Comparison of ENCODE assay signal across 30 cellular contexts in genomic region chr6:48714286-48715049, GRCh38.
DNase-seq lines count a peak whose midpoint lies in the region; ATAC-seq and TF ChIP-seq lines count a peak whose summit lies in the region.
"Had no signal": no experiment of that assay in that cellular context is flagged by ENCODE, and none has a peak within 500 bp of the region (broad histone marks: within the 10 kb centered on the region; RNA-seq: fewer than 3 reads in every experiment).

No MANE protein-coding gene starts in this region.

- H3K27me3 ChIP-seq in endodermal cell (ENCODE audit: control insufficient read depth, insufficient read depth, low read length, poor library complexity, severe bottlenecking): no peaks in the 10 kb centered on the region
- no peaks in the 10 kb centered on the region for H3K27me3 ChIP-seq in uterus
- H3K27me3 ChIP-seq: SJSA1, tibial nerve had no signal

- in situ Hi-C loops in Caki2 (cut with HindIII; ENCODE audit: low pct_unique_long_range_greater_than_20kb, low sequenced_read_pairs): no loop called here

- no peak overlapping the region for H3K4me3 Mint-ChIP-seq in endodermal cell
- H3K4me3 Mint-ChIP-seq: activated CD4-positive, alpha-beta T cell treated with anti-CD3 and anti-CD28 coated beads, Interleukin-2, amount 10 ng/mL, durations not matched to agents 7 days and 5 days; activated CD8-positive, alpha-beta memory T cell treated with anti-CD3 and anti-CD28 coated beads, Interleukin-2, amount 10 ng/mL, durations not matched to agents 7 days and 5 days; activated naive CD8-positive, alpha-beta T cell treated with anti-CD3 and anti-CD28 coated beads, Interleukin-2, amount 10 ng/mL, durations not matched to agents 7 days and 5 days; activated T-cell treated with anti-CD3 and anti-CD28 coated beads, Interleukin-2, amount 50 U/mL, for 4 hours; CD8-positive, alpha-beta T cell; natural killer cell; WTC11 had no signal

- peak; percentile 31 for DNase-seq in Caki2 (ENCODE audit: low read depth)
- peak; percentile 56 for DNase-seq in NCI-H1436 (lab: John Stamatoyannopoulos, UW)
- DNase-seq in NCI-H2227 treated with DMSO at 0.1 percent for 48 hours (lab: John Stamatoyannopoulos, UW): peak; percentile 63
- no peak for DNase-seq in endodermal cell
- DNase-seq in UCSD-AML1 (lab: John Stamatoyannopoulos, UW; ENCODE audit: unreplicated experiment): no peak
- DNase-seq in uterus: no peak
- DNase-seq: activated CD4-positive, alpha-beta T cell treated with anti-CD3 and anti-CD28 coated beads, Interleukin-2, amount 10 ng/mL, durations not matched to agents 7 days and 5 days; activated CD8-positive, alpha-beta memory T cell treated with anti-CD3 and anti-CD28 coated beads, Interleukin-2, amount 10 ng/mL, durations not matched to agents 7 days and 5 days; activated gamma-delta T cell treated with Interleukin-2 at 50 U/mL for 16 hours; activated naive CD8-positive, alpha-beta T cell treated with anti-CD3 and anti-CD28 coated beads, Interleukin-2, amount 10 ng/mL, durations not matched to agents 7 days and 5 days; activated T-cell treated with anti-CD3 and anti-CD28 coated beads, Interleukin-2, amount 50 U/mL, for 4 hours; aorta; CD8-positive, alpha-beta T cell; hippocampal formation; IMR-90; mucosa of descending colon; MV-4-11; natural killer cell; NCI-H2029 treated with DMSO at 0.1 percent for 48 hours; NCI-H524 treated with DMSO at 0.1 percent for 48 hours; occipital lobe; RPMI8226; stimulated activated CD4-positive, alpha-beta T cell treated with anti-CD3 and anti-CD28 coated beads, Interleukin-4, amount 100 ng/mL, for 4 hours; T1000 had no signal

- H3K9ac ChIP-seq in endodermal cell (ENCODE audit: extremely low read depth, low read length, poor library complexity, severe bottlenecking): no peak overlapping the region

- H3K27ac ChIP-seq in endodermal cell (ENCODE audit: low read depth, low read length) (peak overlapping the region; percentile 9), uterus (no peak overlapping the region)
- H3K27ac ChIP-seq: prostate gland, SJSA1, tibial nerve had no signal

- H3K4me1 ChIP-seq in endodermal cell (ENCODE audit: control insufficient read depth, insufficient read depth, low read length) (peaks cover 3% of the 10 kb centered on the region), uterus (no peaks in the 10 kb centered on the region)
- H3K4me1 ChIP-seq: prostate gland, SJSA1, tibial nerve had no signal

- TF ChIP-seq CTCF in endodermal cell (conservative IDR thresholded peaks at IDR 0.05): no peak
- TF ChIP-seq CTCF in uterus (IDR thresholded peaks at IDR 0.05): no peak

- ATAC-seq in GM21526 (IDR thresholded peaks at IDR 0.05; ENCODE audit: low FRiP score, unreplicated experiment) (no peak), GM21737 (IDR thresholded peaks at IDR 0.05; ENCODE audit: unreplicated experiment) (no peak)
- ATAC-seq: activated CD8-positive, alpha-beta memory T cell treated with anti-CD3 and anti-CD28 coated beads, Interleukin-2, amount 10 ng/mL, durations not matched to agents 7 days and 5 days; activated T-cell treated with anti-CD3 and anti-CD28 coated beads, Interleukin-2, amount 50 U/mL, for 4 hours; CD8-positive, alpha-beta T cell; mucosa of descending colon; natural killer cell; WTC11 had no signal

- no peak for TF ChIP-seq POLR2A in uterus (IDR thresholded peaks at IDR 0.05)

- H3K9me3 Mint-ChIP-seq in endodermal cell: peaks cover 2% of the 10 kb centered on the region
- H3K9me3 Mint-ChIP-seq: activated CD4-positive, alpha-beta T cell treated with anti-CD3 and anti-CD28 coated beads, Interleukin-2, amount 10 ng/mL, durations not matched to agents 7 days and 5 days had no signal

- H3K27me3 Mint-ChIP-seq in endodermal cell (ENCODE audit: insufficient read depth): no peaks in the 10 kb centered on the region
- H3K27me3 Mint-ChIP-seq: activated CD4-positive, alpha-beta T cell treated with anti-CD3 and anti-CD28 coated beads, Interleukin-2, amount 10 ng/mL, durations not matched to agents 7 days and 5 days; activated CD8-positive, alpha-beta memory T cell treated with anti-CD3 and anti-CD28 coated beads, Interleukin-2, amount 10 ng/mL, durations not matched to agents 7 days and 5 days; activated naive CD8-positive, alpha-beta T cell treated with anti-CD3 and anti-CD28 coated beads, Interleukin-2, amount 10 ng/mL, durations not matched to agents 7 days and 5 days had no signal

- peaks cover 2% of the 10 kb centered on the region for H3K4me1 Mint-ChIP-seq in endodermal cell
- H3K4me1 Mint-ChIP-seq: activated CD4-positive, alpha-beta T cell treated with anti-CD3 and anti-CD28 coated beads, Interleukin-2, amount 10 ng/mL, durations not matched to agents 7 days and 5 days; activated CD8-positive, alpha-beta memory T cell treated with anti-CD3 and anti-CD28 coated beads, Interleukin-2, amount 10 ng/mL, durations not matched to agents 7 days and 5 days; activated naive CD8-positive, alpha-beta T cell treated with anti-CD3 and anti-CD28 coated beads, Interleukin-2, amount 10 ng/mL, durations not matched to agents 7 days and 5 days; natural killer cell had no signal

- H3K9me3 ChIP-seq in endodermal cell (ENCODE audit: control insufficient read depth, low read length) (no peaks in the 10 kb centered on the region), uterus (no peaks in the 10 kb centered on the region)
- H3K9me3 ChIP-seq: mucosa of descending colon, prostate gland, SJSA1, tibial nerve had no signal

- H3K4me3 ChIP-seq in endodermal cell (ENCODE audit: low read length) (no peak overlapping the region), uterus (no peak overlapping the region)
- H3K4me3 ChIP-seq: mucosa of descending colon, prostate gland, SJSA1, tibial nerve had no signal

- H3K36me3 Mint-ChIP-seq in endodermal cell (ENCODE audit: low read depth): no peaks in the 10 kb centered on the region
- H3K36me3 Mint-ChIP-seq: activated CD8-positive, alpha-beta memory T cell treated with anti-CD3 and anti-CD28 coated beads, Interleukin-2, amount 10 ng/mL, durations not matched to agents 7 days and 5 days; activated naive CD8-positive, alpha-beta T cell treated with anti-CD3 and anti-CD28 coated beads, Interleukin-2, amount 10 ng/mL, durations not matched to agents 7 days and 5 days; CD8-positive, alpha-beta T cell; natural killer cell; WTC11 had no signal

- intact Hi-C loops in uterus (cut with DNase I; ENCODE audit: low total_unique reads): no loop called here

- H3K36me3 ChIP-seq in endodermal cell (ENCODE audit: control insufficient read depth, insufficient read depth, low read length): no peaks in the 10 kb centered on the region
- H3K36me3 ChIP-seq in uterus: no peaks in the 10 kb centered on the region
- H3K36me3 ChIP-seq: prostate gland, SJSA1, tibial nerve had no signal

- H3K27ac Mint-ChIP-seq in endodermal cell: no peak overlapping the region
- H3K27ac Mint-ChIP-seq: activated CD4-positive, alpha-beta T cell treated with anti-CD3 and anti-CD28 coated beads, Interleukin-2, amount 10 ng/mL, durations not matched to agents 7 days and 5 days; activated CD8-positive, alpha-beta memory T cell treated with anti-CD3 and anti-CD28 coated beads, Interleukin-2, amount 10 ng/mL, durations not matched to agents 7 days and 5 days; activated naive CD8-positive, alpha-beta T cell treated with anti-CD3 and anti-CD28 coated beads, Interleukin-2, amount 10 ng/mL, durations not matched to agents 7 days and 5 days; CD8-positive, alpha-beta T cell; natural killer cell; WTC11 had no signal

- 72 to 78% methylated on average over 3 to 4 of the region's 4 CpGs for WGBS in endodermal cell (ENCODE audit: insufficient coverage in 1 of 2, insufficient read length in 1 of 2), 2 experiments

Comparison
In these comparisons a context has a peak if more than half of its experiments do, and no peak if none do; other contexts are left out.
1. DNase-seq: peak in Caki2 (single experiment), NCI-H1436 (single experiment) and NCI-H2227 treated with DMSO at 0.1 percent for 48 hours (single experiment); none in endodermal cell (single experiment), UCSD-AML1 (single experiment) and uterus (0 of 2).